ENCODE assay signal across 1 cellular context in the genomic region with DNA sequence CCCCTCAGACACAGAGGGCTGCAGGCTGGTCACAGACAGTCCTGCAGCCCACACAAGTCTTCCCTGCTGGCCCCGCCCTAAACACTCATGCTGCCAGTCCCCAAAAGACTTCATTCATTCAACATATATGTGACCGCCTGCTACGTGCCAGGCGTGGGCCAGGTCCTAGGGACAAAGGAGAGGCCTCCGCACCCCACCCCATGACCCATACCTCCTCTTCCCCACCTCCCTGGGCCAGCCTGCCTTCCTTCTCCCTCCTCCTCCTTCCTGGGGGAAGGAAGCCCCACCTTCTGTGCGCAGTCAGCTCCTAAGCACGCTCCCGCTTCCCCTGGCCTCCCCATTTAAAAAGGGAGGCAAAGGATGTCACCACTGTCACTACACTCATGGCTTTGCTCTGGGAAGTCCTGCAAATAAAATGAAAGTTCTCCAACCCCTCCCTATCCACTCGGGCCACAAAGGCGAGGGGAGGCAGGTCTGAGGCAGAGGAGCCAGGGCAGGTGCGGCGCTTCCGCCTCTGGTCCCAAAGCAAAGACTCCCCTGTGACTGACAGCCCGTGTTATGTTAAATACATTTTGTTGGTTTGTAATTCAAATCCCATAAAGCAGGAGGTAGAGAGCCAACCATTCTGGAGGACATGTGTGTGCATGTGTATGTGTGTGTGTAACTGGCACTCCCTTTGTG.
TF ChIP-seq lines count a peak whose summit lies in the region.

No MANE protein-coding gene starts in this region.

TF ChIP-seq in SK-N-SH, 30 proteins besides CTCF, POLR2A, EP300 and RAD21 (continued from another document):
- no peak for TF ChIP-seq FOSL2 (IDR thresholded peaks at IDR 0.05; ENCODE audit: borderline replicate concordance, low read depth)
- no peak for TF ChIP-seq TCF12 (IDR thresholded peaks at IDR 0.05)
- TF ChIP-seq MXI1 (IDR thresholded peaks at IDR 0.05; ENCODE audit: low read depth, low read length), result no peak
- TF ChIP-seq, protein P1, sequence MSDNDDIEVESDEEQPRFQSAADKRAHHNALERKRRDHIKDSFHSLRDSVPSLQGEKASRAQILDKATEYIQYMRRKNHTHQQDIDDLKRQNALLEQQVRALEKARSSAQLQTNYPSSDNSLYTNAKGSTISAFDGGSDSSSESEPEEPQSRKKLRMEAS (IDR thresholded peaks at IDR 0.05; ENCODE audit: low read depth), result no peak
- TF ChIP-seq TAF1 (IDR thresholded peaks at IDR 0.05; ENCODE audit: borderline replicate concordance, low read depth, low read length), result no peak
- no peak for TF ChIP-seq SMC3 (IDR thresholded peaks at IDR 0.05; ENCODE audit: low read depth, low read length)
- TF ChIP-seq, protein P2, sequence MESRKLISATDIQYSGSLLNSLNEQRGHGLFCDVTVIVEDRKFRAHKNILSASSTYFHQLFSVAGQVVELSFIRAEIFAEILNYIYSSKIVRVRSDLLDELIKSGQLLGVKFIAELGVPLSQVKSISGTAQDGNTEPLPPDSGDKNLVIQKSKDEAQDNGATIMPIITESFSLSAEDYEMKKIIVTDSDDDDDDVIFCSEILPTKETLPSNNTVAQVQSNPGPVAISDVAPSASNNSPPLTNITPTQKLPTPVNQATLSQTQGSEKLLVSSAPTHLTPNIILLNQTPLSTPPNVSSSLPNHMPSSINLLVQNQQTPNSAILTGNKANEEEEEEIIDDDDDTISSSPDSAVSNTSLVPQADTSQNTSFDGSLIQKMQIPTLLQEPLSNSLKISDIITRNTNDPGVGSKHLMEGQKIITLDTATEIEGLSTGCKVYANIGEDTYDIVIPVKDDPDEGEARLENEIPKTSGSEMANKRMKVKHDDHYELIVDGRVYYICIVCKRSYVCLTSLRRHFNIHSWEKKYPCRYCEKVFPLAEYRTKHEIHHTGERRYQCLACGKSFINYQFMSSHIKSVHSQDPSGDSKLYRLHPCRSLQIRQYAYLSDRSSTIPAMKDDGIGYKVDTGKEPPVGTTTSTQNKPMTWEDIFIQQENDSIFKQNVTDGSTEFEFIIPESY (IDR thresholded peaks at IDR 0.05; ENCODE audit: borderline replicate concordance, low read depth), result no peak
- no peak for TF ChIP-seq RCOR1 (IDR thresholded peaks at IDR 0.05; ENCODE audit: low read length)
- TF ChIP-seq, protein P3, sequence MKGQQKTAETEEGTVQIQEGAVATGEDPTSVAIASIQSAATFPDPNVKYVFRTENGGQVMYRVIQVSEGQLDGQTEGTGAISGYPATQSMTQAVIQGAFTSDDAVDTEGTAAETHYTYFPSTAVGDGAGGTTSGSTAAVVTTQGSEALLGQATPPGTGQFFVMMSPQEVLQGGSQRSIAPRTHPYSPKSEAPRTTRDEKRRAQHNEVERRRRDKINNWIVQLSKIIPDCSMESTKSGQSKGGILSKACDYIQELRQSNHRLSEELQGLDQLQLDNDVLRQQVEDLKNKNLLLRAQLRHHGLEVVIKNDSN (IDR thresholded peaks at IDR 0.05; ENCODE audit: borderline replicate concordance, low read depth), result no peak
- TF ChIP-seq NFIC (IDR thresholded peaks at IDR 0.05; ENCODE audit: borderline replicate concordance), result no peak
- TF ChIP-seq, protein P4, sequence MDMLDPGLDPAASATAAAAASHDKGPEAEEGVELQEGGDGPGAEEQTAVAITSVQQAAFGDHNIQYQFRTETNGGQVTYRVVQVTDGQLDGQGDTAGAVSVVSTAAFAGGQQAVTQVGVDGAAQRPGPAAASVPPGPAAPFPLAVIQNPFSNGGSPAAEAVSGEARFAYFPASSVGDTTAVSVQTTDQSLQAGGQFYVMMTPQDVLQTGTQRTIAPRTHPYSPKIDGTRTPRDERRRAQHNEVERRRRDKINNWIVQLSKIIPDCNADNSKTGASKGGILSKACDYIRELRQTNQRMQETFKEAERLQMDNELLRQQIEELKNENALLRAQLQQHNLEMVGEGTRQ (IDR thresholded peaks at IDR 0.05; ENCODE audit: borderline replicate concordance, low read depth, low read length), result no peak
- TF ChIP-seq, protein P5, sequence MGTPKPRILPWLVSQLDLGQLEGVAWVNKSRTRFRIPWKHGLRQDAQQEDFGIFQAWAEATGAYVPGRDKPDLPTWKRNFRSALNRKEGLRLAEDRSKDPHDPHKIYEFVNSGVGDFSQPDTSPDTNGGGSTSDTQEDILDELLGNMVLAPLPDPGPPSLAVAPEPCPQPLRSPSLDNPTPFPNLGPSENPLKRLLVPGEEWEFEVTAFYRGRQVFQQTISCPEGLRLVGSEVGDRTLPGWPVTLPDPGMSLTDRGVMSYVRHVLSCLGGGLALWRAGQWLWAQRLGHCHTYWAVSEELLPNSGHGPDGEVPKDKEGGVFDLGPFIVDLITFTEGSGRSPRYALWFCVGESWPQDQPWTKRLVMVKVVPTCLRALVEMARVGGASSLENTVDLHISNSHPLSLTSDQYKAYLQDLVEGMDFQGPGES (IDR thresholded peaks at IDR 0.05; ENCODE audit: low read depth, low read length), result no peak
- no peak for TF ChIP-seq GATA2 (CRISPR knock-in tag; IDR thresholded peaks at IDR 0.05)
